Comparison of ENCODE assay signal across 28 cellular contexts in genomic region chr2:113937501-113937900, GRCh38. TPM values are rescaled to one million over a fixed set of nuclear protein-coding genes. Genes with fewer than 3 reads are reported as not detected.
DNase-seq lines count a peak whose midpoint lies in the region; ATAC-seq lines count a peak whose summit lies in the region.
"Had no signal": no experiment of that assay in that cellular context is flagged by ENCODE, and none has a peak within 500 bp of the region (broad histone marks: within the 10 kb centered on the region; RNA-seq: fewer than 3 reads in every experiment).

No MANE protein-coding gene starts in this region.

- H3K9me3 ChIP-seq in CD4-positive, alpha-beta memory T cell (ENCODE audit: control insufficient read depth in 1 of 2, low read length in 2 of 2), result no peaks in the 10 kb centered on the region
- H3K9me3 ChIP-seq: thyroid gland, vagina had no signal

- CTCF ChIA-PET in CD4-positive, alpha-beta memory T cell (lab: Charles Lee; ENCODE audit: partially characterized antibody), result interaction anchor here (1.6 kb wide), 1 partner anchor 9 kb away, joined by 3 read pairs; no protein-coding TSS in a partner anchor

- peaks cover 33% of the 10 kb centered on the region for H3K36me3 ChIP-seq in CD4-positive, alpha-beta memory T cell (ENCODE audit: insufficient read depth, low read length)

- POLR2A ChIA-PET in CD4-positive, alpha-beta memory T cell (lab: Charles Lee; ENCODE audit: partially characterized antibody), result no interaction called here

- no peak overlapping the region for H3K4me3 ChIP-seq in CD4-positive, alpha-beta memory T cell (ENCODE audit: low read length in 2 of 2)
- H3K4me3 ChIP-seq: A549, gastroesophageal sphincter, SJSA1, stomach, thyroid gland, vagina had no signal

- H3K4me1 Mint-ChIP-seq in activated CD4-positive, alpha-beta T cell treated with anti-CD3 and anti-CD28 coated beads, Interleukin-2, amount 10 ng/mL, durations not matched to agents 24 days and 14 days, result peaks cover 10% of the 10 kb centered on the region
- peaks cover 4 to 12% (median 9%) of the 10 kb centered on the region in 4 donors for H3K4me1 Mint-ChIP-seq in CD4-positive, alpha-beta memory T cell
- peaks cover 5% of the 10 kb centered on the region for H3K4me1 Mint-ChIP-seq in memory B cell
- H3K4me1 Mint-ChIP-seq: brain had no signal

- peaks cover 5% of the 10 kb centered on the region for H3K9me3 Mint-ChIP-seq in activated CD4-positive, alpha-beta T cell treated with anti-CD3 and anti-CD28 coated beads, Interleukin-2, amount 10 ng/mL, durations not matched to agents 24 days and 14 days
- H3K9me3 Mint-ChIP-seq in CD4-positive, alpha-beta memory T cell, result peaks cover 0 to 13% (median 2%) of the 10 kb centered on the region in 8 donors
- peaks cover 9% of the 10 kb centered on the region for H3K9me3 Mint-ChIP-seq in memory B cell

- H3K4me3 Mint-ChIP-seq in activated CD4-positive, alpha-beta T cell treated with anti-CD3 and anti-CD28 coated beads, Interleukin-2, amount 10 ng/mL, durations not matched to agents 24 days and 14 days, result no peak overlapping the region
- no peak overlapping the region for H3K4me3 Mint-ChIP-seq in CD4-positive, alpha-beta memory T cell
- H3K4me3 Mint-ChIP-seq in memory B cell, result no peak overlapping the region
- H3K4me3 Mint-ChIP-seq: brain; T-helper 2 cell treated with Interferon-gamma antibody and Interleukin-4, amounts not matched to agents 5 μg/mL and 100 μg/mL, for 36 hours had no signal

- H3K27ac ChIP-seq in CD4-positive, alpha-beta memory T cell (ENCODE audit: low read depth, low read length), result no peak overlapping the region
- H3K27ac ChIP-seq: A549, gastroesophageal sphincter, SJSA1, stomach, thyroid gland, vagina, WERI-Rb-1 had no signal

- intact Hi-C loops in activated CD4-positive, alpha-beta T cell treated with anti-CD3 and anti-CD28 coated beads, Interleukin-2, amount 10 ng/mL, durations not matched to agents 24 days and 14 days (cut with micrococcal nuclease), result loop anchor here (2.0 kb wide), 1 partner anchor 15 kb away; no protein-coding TSS in a partner anchor
- intact Hi-C loops in CD4-positive, alpha-beta memory T cell (cut with micrococcal nuclease), result no loop called here

- H3K4me1 ChIP-seq in CD4-positive, alpha-beta memory T cell (ENCODE audit: insufficient read depth, low read length), result no peaks in the 10 kb centered on the region
- H3K4me1 ChIP-seq: A549, gastroesophageal sphincter, SJSA1, stomach, thyroid gland, vagina had no signal

- H3K27me3 ChIP-seq in CD4-positive, alpha-beta memory T cell (ENCODE audit: insufficient read depth, low read length), result no peaks in the 10 kb centered on the region
- H3K27me3 ChIP-seq: gastroesophageal sphincter, SJSA1, stomach, thyroid gland, vagina had no signal

- peak overlapping the region; percentile 14 for H3K27ac Mint-ChIP-seq in activated CD4-positive, alpha-beta T cell treated with anti-CD3 and anti-CD28 coated beads, Interleukin-2, amount 10 ng/mL, durations not matched to agents 24 days and 14 days
- H3K27ac Mint-ChIP-seq in CD4-positive, alpha-beta memory T cell, result peak overlapping the region in 6 of 7 donors; percentile 24 to 68 (median 48)
- H3K27ac Mint-ChIP-seq in memory B cell, result peak overlapping the region; percentile 43
- H3K27ac Mint-ChIP-seq: brain had no signal

- H3K36me3 Mint-ChIP-seq in activated CD4-positive, alpha-beta T cell treated with anti-CD3 and anti-CD28 coated beads, Interleukin-2, amount 10 ng/mL, durations not matched to agents 24 days and 14 days (ENCODE audit: low read depth), result peaks cover 69% of the 10 kb centered on the region
- peaks cover 57 to 65% of the 10 kb centered on the region in 2 donors for H3K36me3 Mint-ChIP-seq in CD4-positive, alpha-beta memory T cell
- peaks cover 37% of the 10 kb centered on the region for H3K36me3 Mint-ChIP-seq in memory B cell

- H3K27me3 Mint-ChIP-seq in activated CD4-positive, alpha-beta T cell treated with anti-CD3 and anti-CD28 coated beads, Interleukin-2, amount 10 ng/mL, durations not matched to agents 24 days and 14 days, result no peaks in the 10 kb centered on the region
- H3K27me3 Mint-ChIP-seq in CD4-positive, alpha-beta memory T cell, result no peaks in the 10 kb centered on the region
- no peaks in the 10 kb centered on the region for H3K27me3 Mint-ChIP-seq in memory B cell
- H3K27me3 Mint-ChIP-seq: brain had no signal

- ATAC-seq in memory B cell (ENCODE audit: low read depth) (no peak), HG03460 (IDR thresholded peaks at IDR 0.05; ENCODE audit: unreplicated experiment) (no peak)
- ATAC-seq: A549, gastroesophageal sphincter, left lobe of liver had no signal

- no peak for DNase-seq in activated CD4-positive, alpha-beta T cell treated with anti-CD3 and anti-CD28 coated beads, Interleukin-2, amount 10 ng/mL, durations not matched to agents 24 days and 14 days
- DNase-seq in activated CD4-positive, alpha-beta T cell treated with anti-CD3 and anti-CD28 coated beads, Interleukin-2, amount 50 U/mL, for 4 hours, result no peak
- no peak for DNase-seq in CD4-positive, alpha-beta memory T cell
- peak; percentile 29 for DNase-seq in SW480 (ENCODE audit: low spot score)
- no peak for DNase-seq in memory B cell (ENCODE audit: low spot score in 2 of 2)
- DNase-seq in GF-D8 (lab: John Stamatoyannopoulos, UW), result no peak
- no peak for DNase-seq in DMS79 treated with DMSO at 0.1 percent for 48 hours (lab: John Stamatoyannopoulos, UW)
- DNase-seq: activated CD4-positive, alpha-beta T cell treated with anti-CD3 and anti-CD28 coated beads, Interleukin-2, amount 50 U/mL, for 1 hour; DMS53; H7; hypothalamus; MM.1S; NCI-H1436; NCI-H2081 treated with DMSO at 0.1 percent for 48 hours; NCI-H774; nucleus accumbens; RPMI8226; stomach; thyroid gland; WERI-Rb-1 had no signal

RNA-seq across cellular contexts. Expression of gene ACTR3, which starts 47.6 kb away (rescaled TPM):
- total RNA-seq in activated CD4-positive, alpha-beta T cell treated with anti-CD3 and anti-CD28 coated beads, Interleukin-2, amount 10 ng/mL, durations not matched to agents 24 days and 14 days, result 452 and 460 TPM in 2 replicates
- total RNA-seq in CD4-positive, alpha-beta memory T cell, result 100 to 1,000 TPM; 247 to 251 TPM
- polyA plus RNA-seq in CD4-positive, alpha-beta memory T cell, result 100 to 1,000 TPM; 541 to 567 TPM
